26 cellular contexts compared by ENCODE assay signal in the genomic region with DNA sequence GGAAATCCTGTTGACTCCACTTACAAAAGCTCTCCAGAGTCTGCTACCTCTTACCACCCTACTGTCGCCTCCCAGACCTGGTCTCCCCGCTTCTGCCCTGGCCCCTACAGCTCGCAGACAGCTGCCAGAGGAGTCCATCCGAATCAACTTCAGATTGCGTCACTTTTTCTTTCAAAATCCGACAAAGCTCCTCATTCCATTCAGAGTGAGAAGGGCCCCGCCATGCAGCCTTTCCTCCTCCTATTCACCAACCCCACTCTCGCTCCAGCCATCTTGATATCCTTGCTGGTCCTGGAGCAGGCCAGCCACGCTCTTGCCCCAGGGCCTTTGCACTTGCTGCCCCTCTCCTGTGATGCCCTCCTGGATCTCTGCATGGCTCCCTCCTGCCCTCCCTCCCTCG. TPM values are rescaled to one million over a fixed set of nuclear protein-coding genes. Genes with fewer than 3 reads are reported as not detected.
DNase-seq lines count a peak whose midpoint lies in the region; ATAC-seq and TF ChIP-seq lines count a peak whose summit lies in the region.
"Had no signal": no experiment of that assay in that cellular context is flagged by ENCODE, and none has a peak within 500 bp of the region (broad histone marks: within the 10 kb centered on the region; RNA-seq: fewer than 3 reads in every experiment).

No MANE protein-coding gene starts in this region.

- H3K9me3 ChIP-seq in spleen: no peaks in the 10 kb centered on the region
- H3K9me3 ChIP-seq: MG63 had no signal

- H3K9me3 Mint-ChIP-seq in activated naive CD8-positive, alpha-beta T cell treated with anti-CD3 and anti-CD28 coated beads, Interleukin-2, amount 10 ng/mL, durations not matched to agents 7 days and 5 days: no peaks in the 10 kb centered on the region
- no peaks in the 10 kb centered on the region for H3K9me3 Mint-ChIP-seq in activated naive CD8-positive, alpha-beta T cell treated with anti-CD3 and anti-CD28 coated beads, Interleukin-2, amount 50 U/mL, for 24 hours
- H3K9me3 Mint-ChIP-seq in immature natural killer cell: no peaks in the 10 kb centered on the region

- H3K4me3 ChIP-seq in spleen: no peak overlapping the region
- H3K4me3 ChIP-seq: MG63 had no signal

- H3K36me3 ChIP-seq in spleen: no peaks in the 10 kb centered on the region
- H3K36me3 ChIP-seq: MG63 had no signal

- H3K27me3 Mint-ChIP-seq in activated naive CD8-positive, alpha-beta T cell treated with anti-CD3 and anti-CD28 coated beads, Interleukin-2, amount 10 ng/mL, durations not matched to agents 7 days and 5 days: peaks cover 2% of the 10 kb centered on the region
- H3K27me3 Mint-ChIP-seq in activated naive CD8-positive, alpha-beta T cell treated with anti-CD3 and anti-CD28 coated beads, Interleukin-2, amount 50 U/mL, for 24 hours: no peaks in the 10 kb centered on the region
- H3K27me3 Mint-ChIP-seq in immature natural killer cell (ENCODE audit: low read depth in 3 of 3): peaks cover 2 to 7% (median 3%) of the 10 kb centered on the region in 3 donors

- no peak for TF ChIP-seq CTCF in spleen (IDR thresholded peaks at IDR 0.05 in 8 of 11, conservative IDR thresholded peaks at IDR 0.05 in 3 of 11)

- POLR2A ChIA-PET in activated naive CD8-positive, alpha-beta T cell treated with anti-CD3 and anti-CD28 coated beads, Interleukin-2, amount 10 ng/mL, durations not matched to agents 7 days and 5 days (lab: Charles Lee): no interaction called here

- H3K4me1 ChIP-seq in spleen: peaks cover 0 to 23% (median 13%) of the 10 kb centered on the region in 6 donors

- peaks cover 17% of the 10 kb centered on the region for H3K4me1 Mint-ChIP-seq in activated naive CD8-positive, alpha-beta T cell treated with anti-CD3 and anti-CD28 coated beads, Interleukin-2, amount 10 ng/mL, durations not matched to agents 7 days and 5 days
- H3K4me1 Mint-ChIP-seq in activated naive CD8-positive, alpha-beta T cell treated with anti-CD3 and anti-CD28 coated beads, Interleukin-2, amount 50 U/mL, for 24 hours: peaks cover 21% of the 10 kb centered on the region
- peaks cover 27 to 29% of the 10 kb centered on the region in 2 donors for H3K4me1 Mint-ChIP-seq in immature natural killer cell

- H3K36me3 Mint-ChIP-seq in activated naive CD8-positive, alpha-beta T cell treated with anti-CD3 and anti-CD28 coated beads, Interleukin-2, amount 10 ng/mL, durations not matched to agents 7 days and 5 days: no peaks in the 10 kb centered on the region
- no peaks in the 10 kb centered on the region for H3K36me3 Mint-ChIP-seq in activated naive CD8-positive, alpha-beta T cell treated with anti-CD3 and anti-CD28 coated beads, Interleukin-2, amount 50 U/mL, for 24 hours (ENCODE audit: low read depth)
- no peaks in the 10 kb centered on the region for H3K36me3 Mint-ChIP-seq in immature natural killer cell

- no peak overlapping the region for H3K4me3 Mint-ChIP-seq in activated naive CD8-positive, alpha-beta T cell treated with anti-CD3 and anti-CD28 coated beads, Interleukin-2, amount 10 ng/mL, durations not matched to agents 7 days and 5 days
- no peak overlapping the region for H3K4me3 Mint-ChIP-seq in activated naive CD8-positive, alpha-beta T cell treated with anti-CD3 and anti-CD28 coated beads, Interleukin-2, amount 50 U/mL, for 24 hours
- H3K4me3 Mint-ChIP-seq in immature natural killer cell: peak overlapping the region in 1 of 5 donors; percentile 48

- intact Hi-C loops in spleen (cut with DNase I; ENCODE audit: low total_unique reads): no loop called here

- no peak overlapping the region for H3K27ac ChIP-seq in spleen

- DNase-seq in activated naive CD8-positive, alpha-beta T cell treated with anti-CD3 and anti-CD28 coated beads, Interleukin-2, amount 10 ng/mL, durations not matched to agents 7 days and 5 days: no peak
- DNase-seq in activated naive CD8-positive, alpha-beta T cell treated with anti-CD3 and anti-CD28 coated beads, Interleukin-2, amount 50 U/mL, for 24 hours: no peak
- peak; percentile 2 for DNase-seq in MV-4-11 (lab: John Stamatoyannopoulos, UW)
- DNase-seq in immature natural killer cell: no peak
- DNase-seq in spleen: peak; percentile 38
- no peak for DNase-seq in RKO (ENCODE audit: low spot score)
- DNase-seq: AML-193; C1 segment of cervical spinal cord; EL; GF-D8; MG63; NCI-H1105; NCI-H146; NCI-H2029; NCI-H2227 treated with DMSO at 0.1 percent for 48 hours; NCI-H510A; NCI-H748 treated with DMSO at 0.1 percent for 48 hours; NK-92 treated with Interleukin-12 subunit alpha and Interleukin-12 subunit beta, amount 100 ng/mL, for 24 hours; SIG-M5 had no signal

- H3K27ac Mint-ChIP-seq in activated naive CD8-positive, alpha-beta T cell treated with anti-CD3 and anti-CD28 coated beads, Interleukin-2, amount 10 ng/mL, durations not matched to agents 7 days and 5 days: peak overlapping the region; percentile 56
- no peak overlapping the region for H3K27ac Mint-ChIP-seq in activated naive CD8-positive, alpha-beta T cell treated with anti-CD3 and anti-CD28 coated beads, Interleukin-2, amount 50 U/mL, for 24 hours
- H3K27ac Mint-ChIP-seq in immature natural killer cell: peak overlapping the region in 5 of 6 donors; percentile 44 to 91 (median 61)

- no peak for TF ChIP-seq POLR2A in spleen (IDR thresholded peaks at IDR 0.05)

- H3K27me3 ChIP-seq in spleen (replicated peaks in 1 of 7): peaks cover 0 to 4% (median 0%) of the 10 kb centered on the region in 7 donors
- H3K27me3 ChIP-seq: MG63 had no signal

- ATAC-seq in activated naive CD8-positive, alpha-beta T cell treated with anti-CD3 and anti-CD28 coated beads, Interleukin-2, amount 10 ng/mL, durations not matched to agents 7 days and 5 days (ENCODE audit: low read depth): no peak
- no peak for ATAC-seq in activated naive CD8-positive, alpha-beta T cell treated with anti-CD3 and anti-CD28 coated beads, Interleukin-2, amount 50 U/mL, for 24 hours
- no peak for ATAC-seq in GM21825 (IDR thresholded peaks at IDR 0.05; ENCODE audit: unreplicated experiment)
- ATAC-seq in GM21528 (IDR thresholded peaks at IDR 0.05; ENCODE audit: low FRiP score, unreplicated experiment): no peak
- ATAC-seq: HCT116 had no signal

- 63 to 90% (median 80%) methylated on average over 10 of the region's 10 CpGs for WGBS in spleen, 5 donors

RNA-seq across cellular contexts. Expression of a gene that starts 5.2 kb away (rescaled TPM):
- total RNA-seq in activated naive CD8-positive, alpha-beta T cell treated with anti-CD3 and anti-CD28 coated beads, Interleukin-2, amount 10 ng/mL, durations not matched to agents 7 days and 5 days: not detected
- polyA plus RNA-seq in immature natural killer cell: not detected
- not detected for total RNA-seq in spleen
- polyA plus RNA-seq in spleen: not detected
- total RNA-seq: A172, H1, LHCN-M2 had no signal
- polyA plus RNA-seq: AG04450, H1 had no signal

RNA-seq across cellular contexts. Expression of a gene that starts 41.3 kb away (rescaled TPM):
- 10 to 100 TPM; 81.9 to 82.8 TPM for total RNA-seq in activated naive CD8-positive, alpha-beta T cell treated with anti-CD3 and anti-CD28 coated beads, Interleukin-2, amount 10 ng/mL, durations not matched to agents 7 days and 5 days
- polyA plus RNA-seq in immature natural killer cell (10 to 100 TPM; 11.4 to 31.5 (median 18.3) TPM), spleen (10 to 100 TPM; 15.2 to 22.7 (median 17.7) TPM)
- total RNA-seq in spleen: 100 to 1,000 TPM in 1 of 7 donors, 10 to 100 TPM in 6; 63.3 to 104 (median 83.5) TPM

RNA-seq across cellular contexts. Expression of a gene that starts 43.5 kb away (rescaled TPM):
- not detected for total RNA-seq in activated naive CD8-positive, alpha-beta T cell treated with anti-CD3 and anti-CD28 coated beads, Interleukin-2, amount 10 ng/mL, durations not matched to agents 7 days and 5 days
- polyA plus RNA-seq in immature natural killer cell: not detected
- not detected for total RNA-seq in spleen
- polyA plus RNA-seq in spleen: not detected
- total RNA-seq: A172, H1, LHCN-M2 had no signal
- polyA plus RNA-seq: AG04450, H1 had no signal

Comparison
In these comparisons a context has a peak if more than half of its experiments do, and no peak if none do; other contexts are left out.
1. DNase-seq: peak in MV-4-11 (single experiment) and spleen (single experiment); none in activated naive CD8-positive, alpha-beta T cell treated with anti-CD3 and anti-CD28 coated beads, Interleukin-2, amount 10 ng/mL, durations not matched to agents 7 days and 5 days (single experiment), activated naive CD8-positive, alpha-beta T cell treated with anti-CD3 and anti-CD28 coated beads, Interleukin-2, amount 50 U/mL, for 24 hours (single experiment), immature natural killer cell (0 of 3) and RKO (single experiment).